Comparison of ENCODE assay signal across 7 cellular contexts in genomic region chr2:164859906-164860693, GRCh38. TPM values are rescaled to one million over a fixed set of nuclear protein-coding genes. Genes with fewer than 3 reads are reported as not detected.
A peak's percentile ranks its signal among the peaks of the same experiment; 100 is the strongest.
DNase-seq lines count a peak whose midpoint lies in the region; ATAC-seq, FAIRE-seq and TF ChIP-seq lines count a peak whose summit lies in the region.
"Not testable (repeated sequence)": the region's sequence is repeated elsewhere in the genome, so short reads cannot be mapped to it uniquely, and the experiment has no call there.
"Had no signal": no experiment of that assay in that cellular context is flagged by ENCODE, and none has a peak within 500 bp of the region (broad histone marks: within the 10 kb centered on the region; RNA-seq: fewer than 3 reads in every experiment).

No MANE protein-coding gene starts in this region.

- not testable (repeated sequence) for H3K9me3 Mint-ChIP-seq in Calu3 (ENCODE audit: low read depth, unreplicated experiment)

- H3K9ac ChIP-seq in GM12878 (ENCODE audit: control insufficient read depth, insufficient read depth, low read length); keratinocyte (ENCODE audit: control insufficient read depth, extremely low read depth, insufficient read depth, low read length): not testable (repeated sequence)
- peak overlapping the region; percentile 7; the same call in 1 of the 2 replicates for H3K9ac ChIP-seq in HepG2 (ENCODE audit: insufficient read depth, low read depth, low read length)

- RAD21 ChIA-PET in GM12878 (lab: Charles Lee; ENCODE audit: unreplicated experiment) = not testable (repeated sequence)

- H3K4me1 Mint-ChIP-seq in Calu3 (ENCODE audit: low read depth, unreplicated experiment) = peaks cover 39% of the 10 kb centered on the region

- ATAC-seq in GM12878 = not testable (repeated sequence)
- peak; percentile 98 for ATAC-seq in HepG2

- 23% methylated on average over 4 of the region's 4 CpGs for WGBS in GM12878 (ENCODE audit: insufficient coverage, insufficient replicate concordance, low lambda C conversion rate, missing lambda C conversion rate)
- 82% methylated on average over 4 of the region's 4 CpGs for WGBS in HepG2 (ENCODE audit: low lambda C conversion rate)
- 86 to 97% (median 94%) methylated on average over 4 of the region's 4 CpGs for WGBS in spleen, 5 donors

- not testable (repeated sequence) for TF ChIP-seq RAD21 in GM12878 (IDR thresholded peaks at IDR 0.05; ENCODE audit: insufficient read depth, low read depth, low read length); HepG2 (CRISPR knock-in tag; IDR thresholded peaks at IDR 0.05)

- not testable (repeated sequence) for TF ChIP-seq CTCF in Calu3 (IDR thresholded peaks at IDR 0.05; ENCODE audit: unreplicated experiment); GM12878 (IDR thresholded peaks at IDR 0.05 in 2 of 3, conservative IDR thresholded peaks at IDR 0.05 in 1 of 3; ENCODE audit: control insufficient read depth in 2 of 3, extremely low read depth in 1 of 3, insufficient read depth in 1 of 3, low read depth in 3 of 3, low read length in 3 of 3); keratinocyte (optimal IDR thresholded peaks at IDR 0.05 in 1 of 3, IDR thresholded peaks at IDR 0.05 in 1 of 3, conservative IDR thresholded peaks at IDR 0.05 in 1 of 3; ENCODE audit: extremely low read depth in 1 of 3, insufficient read depth in 2 of 3, low read length in 3 of 3); HepG2 (CRISPR knock-in tag; IDR thresholded peaks at IDR 0.05); spleen (IDR thresholded peaks at IDR 0.05 in 8 of 11, conservative IDR thresholded peaks at IDR 0.05 in 3 of 11)

- FAIRE-seq in GM12878 (lab: Jason Lieb, UNC); HepG2 (lab: Jason Lieb, UNC): not testable (repeated sequence)
- FAIRE-seq in keratinocyte (lab: Jason Lieb, UNC) = peak; percentile 46

- H2AFZ ChIP-seq in GM12878 (ENCODE audit: control insufficient read depth, low read depth, low read length) = not testable (repeated sequence)
- H2AFZ ChIP-seq in keratinocyte (ENCODE audit: control insufficient read depth, low read length) (peak overlapping the region; percentile 81), HepG2 (ENCODE audit: low read length) (peak overlapping the region; percentile 34)

- intact Hi-C loops in Calu3 (cut with micrococcal nuclease; ENCODE audit: unreplicated experiment) (loop anchor here (2.0 kb wide), 2 partner anchors 17 to 43 kb away; no protein-coding TSS in a partner anchor), HepG2 (cut with micrococcal nuclease; ENCODE audit: unreplicated experiment) (loop anchor here (2.0 kb wide), 1 partner anchor 19 kb away; the partner anchor contains the start of gene COBLL1)
- intact Hi-C loops in GM12878 (cut with micrococcal nuclease; ENCODE audit: unreplicated experiment); spleen (cut with DNase I; ENCODE audit: low total_unique reads): not testable (repeated sequence)

- not testable (repeated sequence) for H3K9me1 ChIP-seq in keratinocyte (ENCODE audit: control insufficient read depth, extremely low read depth, insufficient read depth, low read length)

- in situ Hi-C loops in GM12878 (cut with MboI); HepG2 (cut with HindIII; ENCODE audit: extremely low pct_ligation_motif_present, low pct_unique_long_range_greater_than_20kb): not testable (repeated sequence)

- not testable (repeated sequence) for H3K27me3 Mint-ChIP-seq in Calu3 (ENCODE audit: unreplicated experiment)

- CTCF ChIA-PET in Calu3 (lab: Charles Lee) (interaction anchor here (0.7 to 2.9 kb wide), 8 partner anchors 12 to 54 kb away, joined by 3 to 17 read pairs (median 4); partner anchors contain the start of gene COBLL1), GM12878 (lab: Yijun Ruan, JAX) (interaction anchor here (0.7 to 1.0 kb wide), 2 partner anchors 41 to 50 kb away, joined by 3 read pairs; no protein-coding TSS in a partner anchor)
- CTCF ChIA-PET in HepG2 (lab: Yijun Ruan, JAX; ENCODE audit: low intra/inter-chr PET ratio, low total read pairs) = not testable (repeated sequence)

- not testable (repeated sequence) for DNase-seq in Calu3; GM12878 (ENCODE audit: low read depth, low spot score); epithelial cell of prostate (ENCODE audit: low read depth, low spot score); keratinocyte (ENCODE audit: low read depth, low spot score)
- DNase-seq in HepG2 (ENCODE audit: low spot score) = peak; percentile 86
- peak; percentile 35 for DNase-seq in spleen

- H3K27ac ChIP-seq in GM12878 (ENCODE audit: control insufficient read depth, insufficient read depth); keratinocyte (ENCODE audit: control insufficient read depth, insufficient read depth, low read length); spleen: not testable (repeated sequence)
- H3K27ac ChIP-seq in epithelial cell of prostate = peak overlapping the region; percentile 46
- peak overlapping the region; percentile 65 for H3K27ac ChIP-seq in HepG2 (ENCODE audit: extremely low read length, insufficient read depth, low read length)

- TF ChIP-seq EP300 in GM12878 (IDR thresholded peaks at IDR 0.05; ENCODE audit: borderline replicate concordance in 1 of 2, control insufficient read depth in 1 of 2, low read depth in 2 of 2, low read length in 2 of 2); HepG2 (CRISPR knock-in tag; IDR thresholded peaks at IDR 0.05; ENCODE audit: borderline replicate concordance): not testable (repeated sequence)
- TF ChIP-seq EP300 in HepG2 (IDR thresholded peaks at IDR 0.05; ENCODE audit: low read depth in 2 of 2, low read length in 2 of 2) = peak in 1 of 2 experiments; percentile 69; a peak in 2 of 4 replicates

- not testable (repeated sequence) for H3K4me3 ChIP-seq in GM12878; keratinocyte (ENCODE audit: control insufficient read depth in 2 of 3, extremely low read depth in 1 of 3, insufficient read depth in 2 of 3, low read depth in 1 of 3, low read length in 3 of 3); spleen
- H3K4me3 ChIP-seq in HepG2 (replicated peaks in 1 of 3; ENCODE audit: insufficient read depth in 1 of 3, low read depth in 2 of 3, low read length in 3 of 3) = peak overlapping the region in 1 of 3 experiments; percentile 2; a peak in 1 of 6 replicates

- SMC1A ChIA-PET in GM12878 (lab: Charles Lee; ENCODE audit: uncharacterized antibody, unreplicated experiment) = interaction anchor here (0.5 kb wide), 1 partner anchor 792 kb away, joined by 3 read pairs; no protein-coding TSS in a partner anchor

- not testable (repeated sequence) for H3K27me3 ChIP-seq in GM12878 (replicated peaks in 1 of 2; ENCODE audit: control insufficient read depth in 2 of 2, insufficient read depth in 2 of 2, low read length in 1 of 2); keratinocyte (ENCODE audit: control insufficient read depth, extremely low read depth, insufficient read depth, low read length); HepG2 (ENCODE audit: control insufficient read depth in 1 of 2, insufficient read depth in 2 of 2, low read length in 2 of 2); spleen (replicated peaks in 1 of 7)

- not testable (repeated sequence) for BruUV-seq in Calu3 (replicated peaks; lab: Mats Ljungman, UMichigan); GM12878 (replicated peaks; lab: Mats Ljungman, UMichigan); HepG2 (replicated peaks; lab: Mats Ljungman, UMichigan)

- H3K9me3 ChIP-seq in GM12878 (replicated peaks; ENCODE audit: control insufficient read depth, insufficient read depth, low read length); keratinocyte (ENCODE audit: control insufficient read depth, low read depth, low read length); HepG2 (ENCODE audit: low read length); spleen: not testable (repeated sequence)

- not testable (repeated sequence) for TF ChIP-seq POLR2A in GM12878 (IDR thresholded peaks at IDR 0.05; ENCODE audit: low read depth, low read length); HepG2 (IDR thresholded peaks at IDR 0.05; ENCODE audit: insufficient read depth in 1 of 2, low read depth in 2 of 2, low read length in 2 of 2); spleen (IDR thresholded peaks at IDR 0.05)

- not testable (repeated sequence) for H3K4me3 Mint-ChIP-seq in Calu3 (ENCODE audit: low read depth, unreplicated experiment)

- dilution Hi-C loops in keratinocyte (cut with MboI; ENCODE audit: extremely low pct_ligation_motif_present, low sequenced_read_pairs) = not testable (repeated sequence)

- not testable (repeated sequence) for H3K79me2 ChIP-seq in GM12878 (ENCODE audit: control insufficient read depth, insufficient read depth, low read length); keratinocyte (ENCODE audit: control insufficient read depth, insufficient read depth, low read length); HepG2 (ENCODE audit: insufficient read depth, low read length)

- H3K36me3 ChIP-seq in GM12878 (ENCODE audit: control insufficient read depth in 2 of 2, insufficient read depth in 2 of 2, low read length in 1 of 2); keratinocyte (ENCODE audit: control insufficient read depth in 2 of 2, extremely low read depth in 1 of 2, insufficient read depth in 2 of 2, low read length in 2 of 2); HepG2 (replicated peaks in 1 of 2; ENCODE audit: control insufficient read depth in 1 of 2, insufficient read depth in 2 of 2, low read length in 2 of 2); spleen: not testable (repeated sequence)

- not testable (repeated sequence) for H3K36me3 Mint-ChIP-seq in Calu3 (ENCODE audit: insufficient read depth, unreplicated experiment)

- not testable (repeated sequence) for H3K4me2 ChIP-seq in GM12878 (ENCODE audit: control insufficient read depth, insufficient read depth)
- peak overlapping the region; percentile 62 for H3K4me2 ChIP-seq in keratinocyte (ENCODE audit: control insufficient read depth, extremely low read depth, insufficient read depth, low read depth, low read length)
- peak overlapping the region; percentile 36 for H3K4me2 ChIP-seq in HepG2 (ENCODE audit: low read depth, low read length)

- H3K27ac Mint-ChIP-seq in Calu3 (ENCODE audit: unreplicated experiment) = peak overlapping the region; percentile 82

- not testable (repeated sequence) for H3K4me1 ChIP-seq in GM12878 (ENCODE audit: control insufficient read depth, insufficient read depth, low read length); keratinocyte (ENCODE audit: control insufficient read depth, extremely low read depth, insufficient read depth, low read length); spleen
- H3K4me1 ChIP-seq in HepG2 (ENCODE audit: insufficient read depth, low read length) = peaks cover 38% of the 10 kb centered on the region

- not testable (repeated sequence) for H4K20me1 ChIP-seq in GM12878 (ENCODE audit: control insufficient read depth, insufficient read depth); keratinocyte (ENCODE audit: control insufficient read depth, extremely low read depth, insufficient read depth, low read length); HepG2 (ENCODE audit: insufficient read depth, low read length)

- POLR2A ChIA-PET in GM12878 (lab: Charles Lee) = not testable (repeated sequence)
- POLR2A ChIA-PET in HepG2 (lab: Yijun Ruan, JAX) = interaction anchor here (1.0 to 6.7 kb wide), 8 partner anchors 12 to 54 kb away, joined by 3 to 71 read pairs (median 6); partner anchors contain the start of gene COBLL1

RNA-seq across cellular contexts. Expression of gene COBLL1, which starts 18.5 kb away (rescaled TPM):
- total RNA-seq in Calu3 (2022) = 44.9 and 56.9 TPM in 2 replicates
- total RNA-seq in GM12878 (2013; cell fraction: nucleolus; rRNA removed) = not detected in 2 replicates
- total RNA-seq in GM12878 (2014; rRNA removed) = not detected in 2 replicates
- not detected in 2 replicates for total RNA-seq in GM12878 (2014; rRNA removed; fragmentation: Illumina TruSeq; extraction: Trizol)
- 0.32 and 0.46 TPM in 2 replicates for total RNA-seq in GM12878 (2021)
- polyA plus RNA-seq in GM12878 (2011; ENCODE audit: low read depth) = not detected
- polyA plus RNA-seq in GM12878 (2011; rRNA removed) = not detected in 2 replicates
- not detected in 2 replicates for polyA plus RNA-seq in GM12878 (2011; cell fraction: cytosol; rRNA removed)
- polyA plus RNA-seq in GM12878 (2011; cell fraction: nucleus; rRNA removed) = not detected in 2 replicates
- not detected in 2 replicates for polyA plus RNA-seq in GM12878 (2012)
- not detected in 2 replicates for polyA plus RNA-seq in GM12878 (2014; fragmentation: Illumina TruSeq; extraction: Trizol)
- polyA plus RNA-seq in GM12878 (2014; fragmentation: Nextera tagmentation; extraction: Ambion mirVana) = not detected
- not detected in 2 replicates for polyA plus RNA-seq in GM12878 (2014; rRNA removed)
- not detected for polyA plus RNA-seq in GM12878 (2016; fragmentation: Nextera tagmentation; extraction: Ambion mirVana)
- polyA minus RNA-seq in GM12878 (2011; rRNA and poly(A)+ RNA removed) = not detected in 2 replicates
- not detected in 2 replicates for polyA minus RNA-seq in GM12878 (2011; cell fraction: cytosol; rRNA and poly(A)+ RNA removed)
- not detected in 2 replicates for polyA minus RNA-seq in GM12878 (2011; cell fraction: nucleus; rRNA and poly(A)+ RNA removed)
- 11.1 to 25.6 TPM (median 14.9 TPM) in 3 replicates for polyA plus RNA-seq in keratinocyte
- 31.7 TPM for polyA plus RNA-seq in keratinocyte (2011; ENCODE audit: low read depth)
- 10.4 and 15.9 TPM in 2 replicates for polyA plus RNA-seq in keratinocyte (2011; cell fraction: cytosol; rRNA removed)
- 26.5 and 29.5 TPM in 2 replicates for polyA plus RNA-seq in keratinocyte (2011; cell fraction: nucleus; rRNA removed)
- 8.8 and 18.5 TPM in 2 replicates for polyA plus RNA-seq in keratinocyte (2012; ENCODE audit: low replicate concordance)
- 12.8 to 71.0 TPM (median 43.5 TPM) in 3 replicates for polyA minus RNA-seq in keratinocyte
- 11.1 TPM for polyA minus RNA-seq in keratinocyte (2011; cell fraction: cytosol; rRNA and poly(A)+ RNA removed)
- 79.5 and 114 TPM in 2 replicates for polyA minus RNA-seq in keratinocyte (2011; cell fraction: nucleus; rRNA and poly(A)+ RNA removed)
- 85.4 and 86.8 TPM in 2 replicates for total RNA-seq in HepG2 (2016; rRNA removed; fragmentation: Illumina TruSeq; extraction: Trizol)
- total RNA-seq in HepG2 (2016; cell fraction: cytosol; rRNA removed; fragmentation: Illumina TruSeq; extraction: Trizol; ENCODE audit: low read depth) = 35.1 and 42.3 TPM in 2 replicates
- 73.7 and 77.7 TPM in 2 replicates for total RNA-seq in HepG2 (2016; cell fraction: insoluble cytoplasmic fraction; rRNA removed; fragmentation: Illumina TruSeq; extraction: Trizol)
- 71.4 and 76.7 TPM in 2 replicates for total RNA-seq in HepG2 (2016; cell fraction: membrane; rRNA removed; fragmentation: Illumina TruSeq; extraction: Trizol)
- 248 and 259 TPM in 2 replicates for total RNA-seq in HepG2 (2016; cell fraction: nucleus; rRNA removed; fragmentation: Illumina TruSeq; extraction: Trizol)
- polyA plus RNA-seq in HepG2 (2011; rRNA removed) = 24.8 and 32.6 TPM in 2 replicates
- 19.5 and 26.5 TPM in 2 replicates for polyA plus RNA-seq in HepG2 (2011; cell fraction: cytosol; rRNA removed)
- 33.4 and 41.2 TPM in 2 replicates for polyA plus RNA-seq in HepG2 (2011; cell fraction: nucleus; rRNA removed)
- 31.4 and 38.1 TPM in 2 replicates for polyA plus RNA-seq in HepG2 (2012)
- polyA plus RNA-seq in HepG2 (2016; cell fraction: cytosol; fragmentation: Illumina TruSeq; extraction: Trizol; ENCODE audit: low read depth) = 6.4 and 6.8 TPM in 2 replicates
- 88.1 and 93.4 TPM in 2 replicates for polyA plus RNA-seq in HepG2 (2016; cell fraction: insoluble cytoplasmic fraction; fragmentation: Illumina TruSeq; extraction: Trizol; ENCODE audit: low read depth)
- polyA plus RNA-seq in HepG2 (2016; cell fraction: membrane; fragmentation: Illumina TruSeq; extraction: Trizol; ENCODE audit: low read depth) = 23.7 and 27.6 TPM in 2 replicates
- polyA plus RNA-seq in HepG2 (2016; cell fraction: nucleus; fragmentation: Illumina TruSeq; extraction: Trizol; ENCODE audit: insufficient read depth, low read depth) = 92.3 and 103 TPM in 2 replicates
- polyA minus RNA-seq in HepG2 (2011; rRNA and poly(A)+ RNA removed; ENCODE audit: low replicate concordance) = 16.0 and 59.5 TPM in 2 replicates
- polyA minus RNA-seq in HepG2 (2011; cell fraction: cytosol; rRNA and poly(A)+ RNA removed) = 45.9 and 59.2 TPM in 2 replicates
- polyA minus RNA-seq in HepG2 (2011; cell fraction: nucleus; rRNA and poly(A)+ RNA removed) = 337 and 403 TPM in 2 replicates
- total RNA-seq in spleen = 10 to 100 TPM; 41.4 to 86.8 (median 58.1) TPM
- polyA plus RNA-seq in spleen = 10 to 100 TPM in 2 of 3 donors, 1 to 10 TPM in 1; 6.4 to 13.5 (median 12.8) TPM
- total RNA-seq: G401 had no signal

Comparison
In these comparisons a context has a peak if more than half of its experiments do, and no peak if none do; other contexts are left out.
1. RNA of gene COBLL1, which starts 18.5 kb away (total RNA-seq): 35.1 to 259 TPM in HepG2, 41.4 to 86.8 TPM in spleen and 44.9 to 56.9 TPM in Calu3; 0.32 to 0.46 TPM in GM12878; every median in the first group is over 10 times any median in the second.